In the genomic region with DNA sequence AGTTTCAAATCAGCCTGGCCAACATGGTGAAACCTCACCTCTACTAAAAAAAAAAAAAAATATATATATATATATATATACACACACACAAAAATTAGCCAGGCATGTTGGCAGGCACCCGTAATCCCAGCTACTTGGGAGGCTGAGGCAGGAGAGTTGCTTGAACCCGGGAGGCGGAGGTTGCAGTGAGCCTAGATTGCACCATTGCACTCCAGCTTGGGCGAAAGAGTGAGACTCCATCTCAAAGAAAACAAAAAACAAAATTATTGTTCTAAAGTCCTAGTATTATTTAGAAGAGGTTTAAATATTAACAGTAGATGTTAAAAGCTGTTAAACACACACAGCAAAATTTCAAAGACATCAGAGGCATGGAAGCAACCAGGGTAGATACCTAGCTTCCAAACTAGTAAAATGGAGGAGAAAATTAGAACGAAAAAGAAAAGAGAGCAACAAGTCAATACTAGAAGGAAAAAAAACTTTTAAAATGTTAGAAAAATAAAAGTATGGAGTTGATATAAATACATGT, we compare ENCODE assay signal across 1 cellular context.
TF ChIP-seq lines count a peak whose summit lies in the region.
"Not testable (repeated sequence)": the region's sequence is repeated elsewhere in the genome, so short reads cannot be mapped to it uniquely, and the experiment has no call there.

No MANE protein-coding gene starts in this region.

TF ChIP-seq in HepG2, 621 proteins besides CTCF, POLR2A, EP300 and RAD21 (continued from another document):
- TF ChIP-seq, protein P1, sequence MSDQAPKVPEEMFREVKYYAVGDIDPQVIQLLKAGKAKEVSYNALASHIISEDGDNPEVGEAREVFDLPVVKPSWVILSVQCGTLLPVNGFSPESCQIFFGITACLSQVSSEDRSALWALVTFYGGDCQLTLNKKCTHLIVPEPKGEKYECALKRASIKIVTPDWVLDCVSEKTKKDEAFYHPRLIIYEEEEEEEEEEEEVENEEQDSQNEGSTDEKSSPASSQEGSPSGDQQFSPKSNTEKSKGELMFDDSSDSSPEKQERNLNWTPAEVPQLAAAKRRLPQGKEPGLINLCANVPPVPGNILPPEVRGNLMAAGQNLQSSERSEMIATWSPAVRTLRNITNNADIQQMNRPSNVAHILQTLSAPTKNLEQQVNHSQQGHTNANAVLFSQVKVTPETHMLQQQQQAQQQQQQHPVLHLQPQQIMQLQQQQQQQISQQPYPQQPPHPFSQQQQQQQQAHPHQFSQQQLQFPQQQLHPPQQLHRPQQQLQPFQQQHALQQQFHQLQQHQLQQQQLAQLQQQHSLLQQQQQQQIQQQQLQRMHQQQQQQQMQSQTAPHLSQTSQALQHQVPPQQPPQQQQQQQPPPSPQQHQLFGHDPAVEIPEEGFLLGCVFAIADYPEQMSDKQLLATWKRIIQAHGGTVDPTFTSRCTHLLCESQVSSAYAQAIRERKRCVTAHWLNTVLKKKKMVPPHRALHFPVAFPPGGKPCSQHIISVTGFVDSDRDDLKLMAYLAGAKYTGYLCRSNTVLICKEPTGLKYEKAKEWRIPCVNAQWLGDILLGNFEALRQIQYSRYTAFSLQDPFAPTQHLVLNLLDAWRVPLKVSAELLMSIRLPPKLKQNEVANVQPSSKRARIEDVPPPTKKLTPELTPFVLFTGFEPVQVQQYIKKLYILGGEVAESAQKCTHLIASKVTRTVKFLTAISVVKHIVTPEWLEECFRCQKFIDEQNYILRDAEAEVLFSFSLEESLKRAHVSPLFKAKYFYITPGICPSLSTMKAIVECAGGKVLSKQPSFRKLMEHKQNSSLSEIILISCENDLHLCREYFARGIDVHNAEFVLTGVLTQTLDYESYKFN (CRISPR knock-in tag; conservative IDR thresholded peaks at IDR 0.05), result peak; percentile 55
- TF ChIP-seq, protein P2, sequence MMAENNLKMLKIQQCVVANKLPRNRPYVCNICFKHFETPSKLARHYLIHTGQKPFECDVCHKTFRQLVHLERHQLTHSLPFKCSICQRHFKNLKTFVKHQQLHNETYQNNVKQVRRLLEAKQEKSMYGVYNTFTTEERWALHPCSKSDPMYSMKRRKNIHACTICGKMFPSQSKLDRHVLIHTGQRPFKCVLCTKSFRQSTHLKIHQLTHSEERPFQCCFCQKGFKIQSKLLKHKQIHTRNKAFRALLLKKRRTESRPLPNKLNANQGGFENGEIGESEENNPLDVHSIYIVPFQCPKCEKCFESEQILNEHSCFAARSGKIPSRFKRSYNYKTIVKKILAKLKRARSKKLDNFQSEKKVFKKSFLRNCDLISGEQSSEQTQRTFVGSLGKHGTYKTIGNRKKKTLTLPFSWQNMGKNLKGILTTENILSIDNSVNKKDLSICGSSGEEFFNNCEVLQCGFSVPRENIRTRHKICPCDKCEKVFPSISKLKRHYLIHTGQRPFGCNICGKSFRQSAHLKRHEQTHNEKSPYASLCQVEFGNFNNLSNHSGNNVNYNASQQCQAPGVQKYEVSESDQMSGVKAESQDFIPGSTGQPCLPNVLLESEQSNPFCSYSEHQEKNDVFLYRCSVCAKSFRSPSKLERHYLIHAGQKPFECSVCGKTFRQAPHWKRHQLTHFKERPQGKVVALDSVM (CRISPR knock-in tag; IDR thresholded peaks at IDR 0.05), result peak; percentile 83
- TF ChIP-seq, protein P3, sequence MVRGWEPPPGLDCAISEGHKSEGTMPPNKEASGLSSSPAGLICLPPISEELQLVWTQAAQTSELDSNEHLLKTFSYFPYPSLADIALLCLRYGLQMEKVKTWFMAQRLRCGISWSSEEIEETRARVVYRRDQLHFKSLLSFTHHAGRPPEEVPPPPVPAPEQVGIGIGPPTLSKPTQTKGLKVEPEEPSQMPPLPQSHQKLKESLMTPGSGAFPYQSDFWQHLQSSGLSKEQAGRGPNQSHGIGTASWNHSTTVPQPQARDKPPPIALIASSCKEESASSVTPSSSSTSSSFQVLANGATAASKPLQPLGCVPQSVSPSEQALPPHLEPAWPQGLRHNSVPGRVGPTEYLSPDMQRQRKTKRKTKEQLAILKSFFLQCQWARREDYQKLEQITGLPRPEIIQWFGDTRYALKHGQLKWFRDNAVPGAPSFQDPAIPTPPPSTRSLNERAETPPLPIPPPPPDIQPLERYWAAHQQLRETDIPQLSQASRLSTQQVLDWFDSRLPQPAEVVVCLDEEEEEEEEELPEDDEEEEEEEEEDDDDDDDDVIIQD (CRISPR knock-in tag; IDR thresholded peaks at IDR 0.05; ENCODE audit: low read depth), result peak; percentile 73; the same call in 1 of the 2 replicates
- TF ChIP-seq SALL1 (CRISPR knock-in tag; IDR thresholded peaks at IDR 0.05) (peak; percentile 53; the same call in 1 of the 2 replicates), SOX6 (CRISPR knock-in tag; IDR thresholded peaks at IDR 0.05) (peak; percentile 37; the same call in 1 of the 2 replicates), ZMYM4 (CRISPR knock-in tag; IDR thresholded peaks at IDR 0.05) (0 out of 2 replicates have a peak, but pooled peaks have one; percentile 43)
- not testable (repeated sequence) for TF ChIP-seq SOX6 (IDR thresholded peaks at IDR 0.05)
